ENCODE assay signal across 15 cellular contexts in genomic region chr17:19397556-19398041, GRCh38. TPM values are rescaled to one million over a fixed set of nuclear protein-coding genes. Genes with fewer than 3 reads are reported as not detected.
DNase-seq lines count a peak whose midpoint lies in the region; TF ChIP-seq lines count a peak whose summit lies in the region.
"Had no signal": no experiment of that assay in that cellular context is flagged by ENCODE, and none has a peak within 500 bp of the region (broad histone marks: within the 10 kb centered on the region; RNA-seq: fewer than 3 reads in every experiment).

No MANE protein-coding gene starts in this region.

- DNase-seq in activated effector memory CD4-positive, alpha-beta T cell treated with anti-CD3 and anti-CD28 coated beads, Interleukin-2, amount 50 U/mL, for 16 hours: peak; percentile 38
- no peak for DNase-seq in activated effector memory CD4-positive, alpha-beta T cell treated with Interleukin-2 at 50 U/mL for 16 hours
- peak; percentile 88 for DNase-seq in endodermal cell
- peak; percentile 73 for DNase-seq in mesenteric fat pad (ENCODE audit: low spot score)
- DNase-seq in vagina (ENCODE audit: extremely low spot score in 2 of 2): no peak
- no peak for DNase-seq in ecto neural progenitor cell (ENCODE audit: low spot score)
- no peak for DNase-seq in HAP-1 (ENCODE audit: low spot score in 2 of 2)
- DNase-seq in D341Med (ENCODE audit: low spot score): no peak
- DNase-seq: activated CD8-positive, alpha-beta T cell treated with anti-CD3 and anti-CD28 coated beads, Interleukin-2, amount 10 ng/mL, durations not matched to agents 7 days and 5 days had no signal

- H3K4me3 Mint-ChIP-seq in endodermal cell: no peak overlapping the region
- H3K4me3 Mint-ChIP-seq: activated CD8-positive, alpha-beta T cell treated with anti-CD3 and anti-CD28 coated beads, Interleukin-2, amount 10 ng/mL, durations not matched to agents 7 days and 5 days; T-helper 1 cell treated with Interleukin-12 subunit alpha and Interleukin-12 subunit beta and Interleukin-4 antibody, amounts not matched to agents 30 μg/mL and 1 μg/mL, for 36 hours had no signal

- H3K27me3 ChIP-seq in endodermal cell (ENCODE audit: control insufficient read depth, insufficient read depth, low read length, poor library complexity, severe bottlenecking) (no peaks in the 10 kb centered on the region), vagina (no peaks in the 10 kb centered on the region), HAP-1 (ENCODE audit: low read depth) (no peaks in the 10 kb centered on the region)
- H3K27me3 ChIP-seq: adrenal gland had no signal

- no peak overlapping the region for H3K27ac Mint-ChIP-seq in endodermal cell
- H3K27ac Mint-ChIP-seq: activated CD8-positive, alpha-beta T cell treated with anti-CD3 and anti-CD28 coated beads, Interleukin-2, amount 10 ng/mL, durations not matched to agents 7 days and 5 days; T-helper 1 cell treated with Interleukin-12 subunit alpha and Interleukin-12 subunit beta and Interleukin-4 antibody, amounts not matched to agents 30 μg/mL and 1 μg/mL, for 36 hours had no signal

- TF ChIP-seq CTCF in endodermal cell (conservative IDR thresholded peaks at IDR 0.05) (peak; percentile 77), vagina (IDR thresholded peaks at IDR 0.05) (no peak)

- H3K4me1 Mint-ChIP-seq in endodermal cell: peaks cover 29% of the 10 kb centered on the region

- H3K9ac ChIP-seq in endodermal cell (ENCODE audit: extremely low read depth, low read length, poor library complexity, severe bottlenecking): no peak overlapping the region
- H3K9ac ChIP-seq: GM23248 had no signal

- H3K9me3 ChIP-seq in endodermal cell (ENCODE audit: control insufficient read depth, low read length) (no peaks in the 10 kb centered on the region), vagina (no peaks in the 10 kb centered on the region), HAP-1 (no peaks in the 10 kb centered on the region)
- H3K9me3 ChIP-seq: adrenal gland had no signal

- H3K36me3 ChIP-seq in endodermal cell (ENCODE audit: control insufficient read depth, insufficient read depth, low read length): no peaks in the 10 kb centered on the region
- no peaks in the 10 kb centered on the region for H3K36me3 ChIP-seq in vagina
- no peaks in the 10 kb centered on the region for H3K36me3 ChIP-seq in HAP-1 (replicated peaks)
- H3K36me3 ChIP-seq: adrenal gland had no signal

- peaks cover 2% of the 10 kb centered on the region for H3K27me3 Mint-ChIP-seq in endodermal cell (ENCODE audit: insufficient read depth)

- H3K4me1 ChIP-seq in endodermal cell (ENCODE audit: control insufficient read depth, insufficient read depth, low read length) (peaks cover 8% of the 10 kb centered on the region), vagina (peaks cover 35% of the 10 kb centered on the region), HAP-1 (no peaks in the 10 kb centered on the region)

- WGBS in endodermal cell (ENCODE audit: insufficient coverage in 1 of 2, insufficient read length in 1 of 2), 2 experiments: 79 to 100% methylated on average over 2 to 6 of the region's 6 CpGs

- H3K27ac ChIP-seq in endodermal cell (ENCODE audit: low read depth, low read length) (no peak overlapping the region), vagina (peak overlapping the region; percentile 57)
- H3K27ac ChIP-seq: GM23248 had no signal

- intact Hi-C loops in vagina (cut with DNase I): no loop called here

- in situ Hi-C loops in HAP-1 (cut with MboI; ENCODE audit: low sequenced_read_pairs): no loop called here

- TF ChIP-seq POLR2A in vagina (IDR thresholded peaks at IDR 0.05): no peak

- H3K9me3 Mint-ChIP-seq in endodermal cell: peaks cover 3% of the 10 kb centered on the region
- H3K9me3 Mint-ChIP-seq: T-helper 1 cell treated with Interleukin-12 subunit alpha and Interleukin-12 subunit beta and Interleukin-4 antibody, amounts not matched to agents 30 μg/mL and 1 μg/mL, for 36 hours had no signal

- H3K4me3 ChIP-seq in endodermal cell (ENCODE audit: low read length) (no peak overlapping the region), vagina (no peak overlapping the region), HAP-1 (no peak overlapping the region)
- H3K4me3 ChIP-seq: adrenal gland, GM23248, lung, skin epidermis had no signal

- no peaks in the 10 kb centered on the region for H3K36me3 Mint-ChIP-seq in endodermal cell (ENCODE audit: low read depth)

RNA-seq across cellular contexts. Expression of gene MFAP4, which starts 10.6 kb away (rescaled TPM):
- total RNA-seq in endodermal cell: 10 to 100 TPM; 11.1 to 36.8 TPM
- 20.4 TPM for polyA plus RNA-seq in endodermal cell (2013, experiment 1 of 2)
- polyA plus RNA-seq in endodermal cell (2013, experiment 2 of 2): 18.1 TPM
- 96.7 TPM for total RNA-seq in mesenteric fat pad
- total RNA-seq in vagina: 205 TPM
- total RNA-seq: A172; activated CD8-positive, alpha-beta T cell treated with anti-CD3 and anti-CD28 coated beads, Interleukin-2, amount 10 ng/mL, durations not matched to agents 7 days and 5 days had no signal

RNA-seq across cellular contexts. Expression of gene RNF112, which starts 13.4 kb away (rescaled TPM):
- total RNA-seq in endodermal cell: 1 to 10 TPM; 1.1 to 1.9 TPM
- polyA plus RNA-seq in endodermal cell (2013, experiment 1 of 2): 1.4 TPM
- polyA plus RNA-seq in endodermal cell (2013, experiment 2 of 2): 1.1 TPM
- total RNA-seq in mesenteric fat pad: 3.9 TPM
- total RNA-seq in vagina: 1.5 TPM
- total RNA-seq: A172 had no signal

RNA-seq across cellular contexts. Expression of gene MAPK7, which starts 19.3 kb away (rescaled TPM):
- total RNA-seq in endodermal cell: 10 to 100 TPM; 33.3 to 53.4 TPM
- 29.3 TPM for polyA plus RNA-seq in endodermal cell (2013, experiment 1 of 2)
- 25.5 TPM for polyA plus RNA-seq in endodermal cell (2013, experiment 2 of 2)
- total RNA-seq in mesenteric fat pad: 27.2 TPM
- 77.3 TPM for total RNA-seq in vagina

RNA-seq across cellular contexts. Expression of gene B9D1, which starts 35.1 kb away (rescaled TPM):
- 10 to 100 TPM; 37.7 to 42.8 TPM for total RNA-seq in endodermal cell
- polyA plus RNA-seq in endodermal cell (2013, experiment 1 of 2): 28.5 TPM
- polyA plus RNA-seq in endodermal cell (2013, experiment 2 of 2): 25.0 TPM
- total RNA-seq in mesenteric fat pad: 7.5 TPM
- total RNA-seq in vagina: 50.6 TPM

Comparison
In these comparisons a context has a peak if more than half of its experiments do, and no peak if none do; other contexts are left out.
1. DNase-seq: peak in activated effector memory CD4-positive, alpha-beta T cell treated with anti-CD3 and anti-CD28 coated beads, Interleukin-2, amount 50 U/mL, for 16 hours (single experiment), endodermal cell (single experiment) and mesenteric fat pad (single experiment); none in activated effector memory CD4-positive, alpha-beta T cell treated with Interleukin-2 at 50 U/mL for 16 hours (single experiment), vagina (0 of 2), ecto neural progenitor cell (single experiment), HAP-1 (0 of 2) and D341Med (single experiment).